In genomic region chr12:117069126-117069788, GRCh38 we compare ENCODE assay signal across 28 cellular contexts. TPM values are rescaled to one million over a fixed set of nuclear protein-coding genes. Genes with fewer than 3 reads are reported as not detected.
DNase-seq lines count a peak whose midpoint lies in the region; ATAC-seq and TF ChIP-seq lines count a peak whose summit lies in the region.
"Had no signal": no experiment of that assay in that cellular context is flagged by ENCODE, and none has a peak within 500 bp of the region (broad histone marks: within the 10 kb centered on the region; RNA-seq: fewer than 3 reads in every experiment).

No MANE protein-coding gene starts in this region.

- no peak for DNase-seq in SK-N-SH
- DNase-seq in NT2/D1 (ENCODE audit: low read depth, low spot score): no peak
- DNase-seq in left ventricle myocardium inferior: no peak
- no peak for DNase-seq in spleen
- DNase-seq in NCI-H1048 (lab: John Stamatoyannopoulos, UW): no peak
- DNase-seq: activated CD4-positive, alpha-beta memory T cell treated with anti-CD3 and anti-CD28 coated beads for 36 hours; CD8-positive, alpha-beta T cell; central memory CD4-positive, alpha-beta T cell; DMS 273 treated with DMSO at 0.1 percent for 48 hours; gastrocnemius medialis; GOT3; HFFc6; mucosa of descending colon; NCI-H1105 treated with DMSO at 0.1 percent for 48 hours; NCI-H2029 treated with DMSO at 0.1 percent for 48 hours; NCI-H526 treated with DMSO at 0.1 percent for 48 hours; stimulated activated CD4-positive, alpha-beta T cell treated with anti-CD3 and anti-CD28 coated beads, Interleukin-4, amount 100 ng/mL, for 4 hours; T-cell had no signal

- no peaks in the 10 kb centered on the region for H4K20me1 ChIP-seq in SK-N-SH (ENCODE audit: insufficient read depth)

- WGBS in SK-N-SH (ENCODE audit: low lambda C conversion rate): 75% methylated on average over 17 of the region's 17 CpGs
- 57 to 86% (median 72%) methylated on average over 17 of the region's 17 CpGs for WGBS in spleen, 5 donors

- H3K79me2 ChIP-seq in SK-N-SH (ENCODE audit: insufficient read depth): no peaks in the 10 kb centered on the region

- H3K9me3 ChIP-seq in SK-N-SH (no peaks in the 10 kb centered on the region), NT2/D1 (ENCODE audit: insufficient read depth, low read length) (no peaks in the 10 kb centered on the region), left ventricle myocardium inferior (replicated peaks) (no peaks in the 10 kb centered on the region), spleen (no peaks in the 10 kb centered on the region)
- H3K9me3 ChIP-seq: ascending aorta, gastrocnemius medialis, mucosa of descending colon had no signal

- H3K9ac ChIP-seq in SK-N-SH (no peak overlapping the region), NT2/D1 (ENCODE audit: insufficient read length, low read depth) (peak overlapping the region; percentile 45)

- no peak for TF ChIP-seq POLR2A in spleen (IDR thresholded peaks at IDR 0.05)

- H3F3A ChIP-seq in SK-N-SH (replicated peaks; ENCODE audit: insufficient read depth): no peaks in the 10 kb centered on the region

- ATAC-seq in SK-N-SH treated with all-trans-retinoic acid at 6 μM for 48 hours (no peak), HG03108 (IDR thresholded peaks at IDR 0.05; ENCODE audit: unreplicated experiment) (no peak), HG02759 (IDR thresholded peaks at IDR 0.05; ENCODE audit: unreplicated experiment) (no peak)
- ATAC-seq: activated CD4-positive, CD25-positive, alpha-beta regulatory T cell treated with anti-CD3 and anti-CD28 coated beads, Interleukin-2, amount 50 U/mL, for 24 hours; CD8-positive, alpha-beta T cell; gastrocnemius medialis; HepG2; Panc1; stimulated activated memory B cell treated with anti-CD40 and anti-IgM and Interleukin-4, amounts not matched to agents 10 μg/mL and 1 μg/mL and 100 μg/mL, for 72 hours; T-cell had no signal

- H3K27ac ChIP-seq in SK-N-SH (ENCODE audit: low read depth in 2 of 2, low read length in 1 of 2): no peak overlapping the region
- H3K27ac ChIP-seq in left ventricle myocardium inferior (replicated peaks): peak overlapping the region; percentile 85
- H3K27ac ChIP-seq in spleen: peak overlapping the region in 6 of 8 donors; percentile 58 to 82 (median 78)
- H3K27ac ChIP-seq: 22Rv1, ascending aorta had no signal

- POLR2A ChIA-PET in SK-N-SH (lab: Yijun Ruan, JAX): no interaction called here

- no peak for TF ChIP-seq CTCF in SK-N-SH (IDR thresholded peaks at IDR 0.05)
- no peak for TF ChIP-seq CTCF in left ventricle myocardium inferior (IDR thresholded peaks at IDR 0.05; ENCODE audit: borderline replicate concordance)
- no peak for TF ChIP-seq CTCF in spleen (IDR thresholded peaks at IDR 0.05 in 8 of 11, conservative IDR thresholded peaks at IDR 0.05 in 3 of 11)

- H2AFZ ChIP-seq in SK-N-SH (ENCODE audit: low read depth): no peak overlapping the region

- no peaks in the 10 kb centered on the region for H3K9me2 ChIP-seq in SK-N-SH

- 0 out of 2 replicates have a peak, but pooled peaks have one; percentile 6 for TF ChIP-seq RAD21 in SK-N-SH (IDR thresholded peaks at IDR 0.05; ENCODE audit: low read length)

- H3K4me1 ChIP-seq in SK-N-SH (ENCODE audit: control insufficient read depth in 1 of 2, insufficient read depth in 2 of 2, low read depth in 1 of 2, low read length in 1 of 2): no peaks in the 10 kb centered on the region
- peaks cover 4% of the 10 kb centered on the region for H3K4me1 ChIP-seq in NT2/D1 (ENCODE audit: insufficient read depth, insufficient read length)
- peaks cover 42% of the 10 kb centered on the region for H3K4me1 ChIP-seq in left ventricle myocardium inferior
- peaks cover 0 to 72% (median 21%) of the 10 kb centered on the region in 6 donors for H3K4me1 ChIP-seq in spleen
- H3K4me1 ChIP-seq: ascending aorta, gastrocnemius medialis had no signal

- H3K36me3 ChIP-seq in SK-N-SH (replicated peaks in 1 of 2; ENCODE audit: control insufficient read depth in 1 of 2, insufficient read depth in 2 of 2, low read length in 1 of 2) (no peaks in the 10 kb centered on the region), NT2/D1 (ENCODE audit: insufficient read depth, insufficient read length, low read length) (no peaks in the 10 kb centered on the region), left ventricle myocardium inferior (no peaks in the 10 kb centered on the region), spleen (peaks cover 0 to 12% (median 0%) of the 10 kb centered on the region in 6 donors)
- H3K36me3 ChIP-seq: ascending aorta, gastrocnemius medialis had no signal

- CTCF ChIA-PET in SK-N-SH (lab: Yijun Ruan, JAX): no interaction called here

- H3K27me3 ChIP-seq in SK-N-SH (ENCODE audit: insufficient read depth): no peaks in the 10 kb centered on the region; the same call in 1 of the 2 replicates
- H3K27me3 ChIP-seq in NT2/D1 (ENCODE audit: insufficient read depth, insufficient read length): no peaks in the 10 kb centered on the region
- H3K27me3 ChIP-seq in left ventricle myocardium inferior (ENCODE audit: low read depth): no peaks in the 10 kb centered on the region
- H3K27me3 ChIP-seq in spleen (replicated peaks in 1 of 7): no peaks in the 10 kb centered on the region
- H3K27me3 ChIP-seq: ascending aorta, gastrocnemius medialis had no signal

- H3K4me2 ChIP-seq in SK-N-SH: no peak overlapping the region

- H3K4me3 ChIP-seq in SK-N-SH (ENCODE audit: low read depth in 2 of 2, low read length in 1 of 2): no peak overlapping the region
- H3K4me3 ChIP-seq in NT2/D1 (ENCODE audit: insufficient read length, low read depth): no peak overlapping the region
- H3K4me3 ChIP-seq in left ventricle myocardium inferior: no peak overlapping the region
- H3K4me3 ChIP-seq in spleen: peak overlapping the region in 1 of 8 donors; percentile 13
- H3K4me3 ChIP-seq: ascending aorta, gastrocnemius medialis, lung, mucosa of descending colon had no signal

- TF ChIP-seq EP300 in SK-N-SH (IDR thresholded peaks at IDR 0.05; ENCODE audit: borderline replicate concordance in 1 of 2, low read depth in 1 of 2, low read length in 1 of 2): no peak

- intact Hi-C loops in left ventricle myocardium inferior (cut with micrococcal nuclease) (no loop called here), spleen (cut with DNase I; ENCODE audit: low total_unique reads) (no loop called here)

TF ChIP-seq in SK-N-SH, 30 proteins besides CTCF, POLR2A, EP300 and RAD21:
- no peak for TF ChIP-seq RXRA (IDR thresholded peaks at IDR 0.05; ENCODE audit: borderline replicate concordance, low read depth)
- TF ChIP-seq POLR2AphosphoS5 (IDR thresholded peaks at IDR 0.05; ENCODE audit: low read depth, low read length): no peak

TF ChIP-seq in SK-N-SH treated with all-trans-retinoic acid at 6 μM for 48 hours, 23 proteins besides CTCF, POLR2A, EP300 and RAD21:
- TF ChIP-seq, protein P1, sequence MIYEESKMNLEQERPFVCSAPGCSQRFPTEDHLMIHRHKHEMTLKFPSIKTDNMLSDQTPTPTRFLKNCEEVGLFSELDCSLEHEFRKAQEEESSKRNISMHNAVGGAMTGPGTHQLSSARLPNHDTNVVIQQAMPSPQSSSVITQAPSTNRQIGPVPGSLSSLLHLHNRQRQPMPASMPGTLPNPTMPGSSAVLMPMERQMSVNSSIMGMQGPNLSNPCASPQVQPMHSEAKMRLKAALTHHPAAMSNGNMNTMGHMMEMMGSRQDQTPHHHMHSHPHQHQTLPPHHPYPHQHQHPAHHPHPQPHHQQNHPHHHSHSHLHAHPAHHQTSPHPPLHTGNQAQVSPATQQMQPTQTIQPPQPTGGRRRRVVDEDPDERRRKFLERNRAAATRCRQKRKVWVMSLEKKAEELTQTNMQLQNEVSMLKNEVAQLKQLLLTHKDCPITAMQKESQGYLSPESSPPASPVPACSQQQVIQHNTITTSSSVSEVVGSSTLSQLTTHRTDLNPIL (CRISPR knock-in tag; IDR thresholded peaks at IDR 0.05; ENCODE audit: low read depth): no peak
- TF ChIP-seq CSRNP3 (CRISPR knock-in tag; IDR thresholded peaks at IDR 0.05): no peak
- TF ChIP-seq CSDC2 (CRISPR knock-in tag; IDR thresholded peaks at IDR 0.05): no peak
- no peak for TF ChIP-seq ISL1 (CRISPR knock-in tag; IDR thresholded peaks at IDR 0.05)
- no peak for TF ChIP-seq RARB (CRISPR knock-in tag; IDR thresholded peaks at IDR 0.05)
- TF ChIP-seq ZFP3 (CRISPR knock-in tag; IDR thresholded peaks at IDR 0.05): no peak
- no peak for TF ChIP-seq SNAI2 (CRISPR knock-in tag; IDR thresholded peaks at IDR 0.05)
- no peak for TF ChIP-seq ZNF565 (CRISPR knock-in tag; conservative IDR thresholded peaks at IDR 0.05; ENCODE audit: low read depth)
- TF ChIP-seq BACH2 (CRISPR knock-in tag; IDR thresholded peaks at IDR 0.05; ENCODE audit: borderline replicate concordance): no peak
- no peak for TF ChIP-seq ZNF70 (CRISPR knock-in tag; IDR thresholded peaks at IDR 0.05)
TF ChIP-seq in SK-N-SH treated with all-trans-retinoic acid at 6 μM for 48 hours: peak in this region for 0.

RNA-seq across cellular contexts. Expression of gene TESC, which starts 30.0 kb away (rescaled TPM):
- 0.19 and 0.39 TPM in 2 replicates for polyA plus RNA-seq in SK-N-SH (2012; rRNA removed)
- polyA plus RNA-seq in SK-N-SH (2012; cell fraction: cytosol; rRNA removed): 0.19 and 0.28 TPM in 2 replicates
- 0.13 and 0.18 TPM in 2 replicates for polyA plus RNA-seq in SK-N-SH (2012; cell fraction: nucleus; rRNA removed)
- total RNA-seq in left ventricle myocardium inferior: 92.1 TPM
- total RNA-seq in spleen: 10 to 100 TPM in 5 of 7 donors, 1 to 10 TPM in 2; 5.5 to 26.9 (median 20.3) TPM
- 10 to 100 TPM in 2 of 3 donors, 1 to 10 TPM in 1; 5.5 to 16.1 (median 10.9) TPM for polyA plus RNA-seq in spleen
- total RNA-seq: HFFc6 had no signal

Comparison
In these comparisons a context has a peak if more than half of its experiments do, and no peak if none do; other contexts are left out.
1. H3K27ac ChIP-seq: peak in left ventricle myocardium inferior (single experiment) and spleen (6 of 8); none in SK-N-SH (0 of 2).